Comparison of ENCODE assay signal across 26 cellular contexts in genomic region chr16:86808863-86809444, GRCh38.
"Had no signal": no experiment of that assay in that cellular context is flagged by ENCODE, and none has a peak within 500 bp of the region (broad histone marks: within the 10 kb centered on the region; RNA-seq: fewer than 3 reads in every experiment).

No MANE protein-coding gene starts in this region.

- H3K4me1 Mint-ChIP-seq: activated CD4-positive, alpha-beta memory T cell treated with anti-CD3 and anti-CD28 coated beads, Interleukin-2, amount 10 ng/mL, durations not matched to agents 7 days and 5 days; activated CD4-positive, alpha-beta T cell treated with anti-CD3 and anti-CD28 coated beads, Interleukin-2, amount 10 ng/mL, durations not matched to agents 7 days and 5 days; natural killer cell; stimulated activated memory B cell treated with anti-CD40 and anti-IgM and Interleukin-4, amounts not matched to agents 10 μg/mL and 1 μg/mL and 100 μg/mL, for 72 hours; stimulated activated naive CD8-positive, alpha-beta T cell treated with anti-CD3 and anti-CD28 coated beads, Interleukin-15, amount 100 ng/mL, for 72 hours had no signal

- H3K27ac Mint-ChIP-seq: activated CD4-positive, alpha-beta memory T cell treated with anti-CD3 and anti-CD28 coated beads, Interleukin-2, amount 10 ng/mL, durations not matched to agents 7 days and 5 days; activated CD4-positive, alpha-beta T cell treated with anti-CD3 and anti-CD28 coated beads, Interleukin-2, amount 10 ng/mL, durations not matched to agents 7 days and 5 days; activated naive CD8-positive, alpha-beta T cell; activated T-helper 2 cell treated with anti-CD3 and anti-CD28 coated beads, Interferon-gamma antibody, Interleukin-2, Interleukin-4, amounts not matched to agents 10 μg/mL and 5 μg/mL and 100 μg/mL, durations not matched to agents 14 hours and 24 hours and 36 hours; brain; natural killer cell; neural progenitor cell; stimulated activated memory B cell treated with anti-CD40 and anti-IgM and Interleukin-4, amounts not matched to agents 10 μg/mL and 1 μg/mL and 100 μg/mL, for 72 hours; stimulated activated naive CD8-positive, alpha-beta T cell treated with anti-CD3 and anti-CD28 coated beads, Interleukin-15, amount 100 ng/mL, for 72 hours; type B pancreatic cell; WTC11 had no signal

- ATAC-seq: gastroesophageal sphincter; left colon; natural killer cell; right cardiac atrium; stimulated activated memory B cell treated with anti-CD40 and anti-IgM and Interleukin-4, amounts not matched to agents 10 μg/mL and 1 μg/mL and 100 μg/mL, for 72 hours; stimulated activated naive CD8-positive, alpha-beta T cell treated with anti-CD3 and anti-CD28 coated beads, Interleukin-15, amount 100 ng/mL, for 72 hours; WTC11 had no signal

- H3K27me3 ChIP-seq: neural progenitor cell, vagina had no signal

- H3K36me3 ChIP-seq: gastroesophageal sphincter, neural progenitor cell, vagina had no signal

- H3K36me3 Mint-ChIP-seq: activated naive CD8-positive, alpha-beta T cell; brain; natural killer cell; neural progenitor cell; stimulated activated memory B cell treated with anti-CD40 and anti-IgM and Interleukin-4, amounts not matched to agents 10 μg/mL and 1 μg/mL and 100 μg/mL, for 72 hours; type B pancreatic cell; WTC11 had no signal

- H3K4me3 Mint-ChIP-seq: activated CD4-positive, alpha-beta memory T cell treated with anti-CD3 and anti-CD28 coated beads, Interleukin-2, amount 10 ng/mL, durations not matched to agents 7 days and 5 days; activated CD4-positive, alpha-beta T cell treated with anti-CD3 and anti-CD28 coated beads, Interleukin-2, amount 10 ng/mL, durations not matched to agents 7 days and 5 days; activated naive CD8-positive, alpha-beta T cell; brain; natural killer cell; neural progenitor cell; stimulated activated memory B cell treated with anti-CD40 and anti-IgM and Interleukin-4, amounts not matched to agents 10 μg/mL and 1 μg/mL and 100 μg/mL, for 72 hours; stimulated activated naive CD8-positive, alpha-beta T cell treated with anti-CD3 and anti-CD28 coated beads, Interleukin-15, amount 100 ng/mL, for 72 hours; type B pancreatic cell; WTC11 had no signal

- H3K9ac ChIP-seq: neural progenitor cell had no signal

- H3K27ac ChIP-seq: gastroesophageal sphincter, neural progenitor cell, vagina had no signal

- H3K4me2 ChIP-seq: neural progenitor cell had no signal

- H2AFZ ChIP-seq: neural progenitor cell had no signal

- DNase-seq: activated CD4-positive, alpha-beta memory T cell treated with anti-CD3 and anti-CD28 coated beads, Interleukin-2, amount 10 ng/mL, durations not matched to agents 7 days and 5 days; activated CD4-positive, alpha-beta T cell treated with anti-CD3 and anti-CD28 coated beads for 1 hour; activated CD4-positive, alpha-beta T cell treated with anti-CD3 and anti-CD28 coated beads, Interleukin-2, amount 10 ng/mL, durations not matched to agents 7 days and 5 days; activated naive CD4-positive, alpha-beta T cell; activated T-cell treated with anti-CD3 and anti-CD28 coated beads, Interleukin-2, amount 50 U/mL, for 48 hours; aorta; cortex of kidney; hippocampal formation; kidney; left colon; natural killer cell; posterior cingulate gyrus; right cardiac atrium; stimulated activated CD4-positive, alpha-beta T cell treated with anti-CD3 and anti-CD28 coated beads, Interleukin-12 subunit alpha, Interleukin-12 subunit beta, amount 100 ng/mL, for 4 hours; stimulated activated CD4-positive, alpha-beta T cell treated with anti-CD3 and anti-CD28 coated beads, Interleukin-4, amount 100 ng/mL, for 1 hour; stimulated activated naive CD8-positive, alpha-beta T cell treated with anti-CD3 and anti-CD28 coated beads, Interleukin-15, amount 100 ng/mL, for 72 hours; substantia nigra had no signal

- H3K9me3 Mint-ChIP-seq: activated CD4-positive, alpha-beta memory T cell treated with anti-CD3 and anti-CD28 coated beads, Interleukin-2, amount 10 ng/mL, durations not matched to agents 7 days and 5 days; activated CD4-positive, alpha-beta T cell treated with anti-CD3 and anti-CD28 coated beads, Interleukin-2, amount 10 ng/mL, durations not matched to agents 7 days and 5 days; activated T-helper 2 cell treated with anti-CD3 and anti-CD28 coated beads, Interferon-gamma antibody, Interleukin-2, Interleukin-4, amounts not matched to agents 10 μg/mL and 5 μg/mL and 100 μg/mL, durations not matched to agents 14 hours and 24 hours and 36 hours; natural killer cell; stimulated activated memory B cell treated with anti-CD40 and anti-IgM and Interleukin-4, amounts not matched to agents 10 μg/mL and 1 μg/mL and 100 μg/mL, for 72 hours; stimulated activated naive CD8-positive, alpha-beta T cell treated with anti-CD3 and anti-CD28 coated beads, Interleukin-15, amount 100 ng/mL, for 72 hours; type B pancreatic cell; WTC11 had no signal

- H3K4me1 ChIP-seq: gastroesophageal sphincter, vagina had no signal

- H3K4me3 ChIP-seq: gastroesophageal sphincter, neural progenitor cell, vagina had no signal

- H3K9me3 ChIP-seq: vagina had no signal
